In the genomic region with DNA sequence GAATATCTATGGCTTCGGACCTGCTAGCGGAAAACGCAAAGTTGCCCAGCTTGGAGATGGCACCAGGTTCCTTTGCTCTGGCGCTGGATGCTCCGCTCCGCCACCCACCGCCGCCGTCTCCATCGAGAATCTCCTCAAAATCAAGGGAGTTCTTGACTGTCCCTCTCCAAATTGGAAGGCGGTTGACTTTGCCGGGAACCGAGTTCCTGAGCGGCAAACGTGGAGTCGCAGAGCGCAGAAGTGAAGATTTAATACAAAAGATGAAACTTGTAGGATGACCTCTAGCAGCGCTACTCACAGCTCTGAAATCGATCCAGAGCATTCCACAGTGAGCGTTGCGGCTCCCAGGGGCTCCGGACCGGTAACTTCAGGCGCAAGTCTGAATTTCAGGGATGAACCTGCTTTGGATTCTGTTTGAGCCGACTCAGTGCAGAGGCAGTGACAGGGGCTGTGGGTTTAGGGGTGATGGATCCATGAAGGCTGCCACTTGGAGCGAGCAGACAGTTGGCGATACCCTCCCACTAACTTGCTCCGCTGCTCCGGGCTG, we compare ENCODE assay signal across 1 cellular context.
TF ChIP-seq lines count a peak whose summit lies in the region.

No MANE protein-coding gene starts in this region.

TF ChIP-seq in H1, 55 proteins besides CTCF, POLR2A, EP300 and RAD21:
- TF ChIP-seq BACH1 (IDR thresholded peaks at IDR 0.05; ENCODE audit: low read length) (no peak), HDAC2 (IDR thresholded peaks at IDR 0.05; ENCODE audit: borderline replicate concordance in 1 of 2, low read depth in 2 of 2, low read length in 2 of 2) (0 out of 4 replicates have a peak, but pooled peaks of 1 of the 2 experiments have one; percentile 4), KDM4A (IDR thresholded peaks at IDR 0.05; ENCODE audit: low read depth, low read length, severe bottlenecking) (peak; percentile 81), SRF (IDR thresholded peaks at IDR 0.05; ENCODE audit: low read depth, low read length) (no peak), RNF2 (IDR thresholded peaks at IDR 0.05; ENCODE audit: borderline replicate concordance, low read depth, low read length, missing control alignments, poor library complexity, severe bottlenecking) (peak; percentile 53)
- TF ChIP-seq, protein P1, sequence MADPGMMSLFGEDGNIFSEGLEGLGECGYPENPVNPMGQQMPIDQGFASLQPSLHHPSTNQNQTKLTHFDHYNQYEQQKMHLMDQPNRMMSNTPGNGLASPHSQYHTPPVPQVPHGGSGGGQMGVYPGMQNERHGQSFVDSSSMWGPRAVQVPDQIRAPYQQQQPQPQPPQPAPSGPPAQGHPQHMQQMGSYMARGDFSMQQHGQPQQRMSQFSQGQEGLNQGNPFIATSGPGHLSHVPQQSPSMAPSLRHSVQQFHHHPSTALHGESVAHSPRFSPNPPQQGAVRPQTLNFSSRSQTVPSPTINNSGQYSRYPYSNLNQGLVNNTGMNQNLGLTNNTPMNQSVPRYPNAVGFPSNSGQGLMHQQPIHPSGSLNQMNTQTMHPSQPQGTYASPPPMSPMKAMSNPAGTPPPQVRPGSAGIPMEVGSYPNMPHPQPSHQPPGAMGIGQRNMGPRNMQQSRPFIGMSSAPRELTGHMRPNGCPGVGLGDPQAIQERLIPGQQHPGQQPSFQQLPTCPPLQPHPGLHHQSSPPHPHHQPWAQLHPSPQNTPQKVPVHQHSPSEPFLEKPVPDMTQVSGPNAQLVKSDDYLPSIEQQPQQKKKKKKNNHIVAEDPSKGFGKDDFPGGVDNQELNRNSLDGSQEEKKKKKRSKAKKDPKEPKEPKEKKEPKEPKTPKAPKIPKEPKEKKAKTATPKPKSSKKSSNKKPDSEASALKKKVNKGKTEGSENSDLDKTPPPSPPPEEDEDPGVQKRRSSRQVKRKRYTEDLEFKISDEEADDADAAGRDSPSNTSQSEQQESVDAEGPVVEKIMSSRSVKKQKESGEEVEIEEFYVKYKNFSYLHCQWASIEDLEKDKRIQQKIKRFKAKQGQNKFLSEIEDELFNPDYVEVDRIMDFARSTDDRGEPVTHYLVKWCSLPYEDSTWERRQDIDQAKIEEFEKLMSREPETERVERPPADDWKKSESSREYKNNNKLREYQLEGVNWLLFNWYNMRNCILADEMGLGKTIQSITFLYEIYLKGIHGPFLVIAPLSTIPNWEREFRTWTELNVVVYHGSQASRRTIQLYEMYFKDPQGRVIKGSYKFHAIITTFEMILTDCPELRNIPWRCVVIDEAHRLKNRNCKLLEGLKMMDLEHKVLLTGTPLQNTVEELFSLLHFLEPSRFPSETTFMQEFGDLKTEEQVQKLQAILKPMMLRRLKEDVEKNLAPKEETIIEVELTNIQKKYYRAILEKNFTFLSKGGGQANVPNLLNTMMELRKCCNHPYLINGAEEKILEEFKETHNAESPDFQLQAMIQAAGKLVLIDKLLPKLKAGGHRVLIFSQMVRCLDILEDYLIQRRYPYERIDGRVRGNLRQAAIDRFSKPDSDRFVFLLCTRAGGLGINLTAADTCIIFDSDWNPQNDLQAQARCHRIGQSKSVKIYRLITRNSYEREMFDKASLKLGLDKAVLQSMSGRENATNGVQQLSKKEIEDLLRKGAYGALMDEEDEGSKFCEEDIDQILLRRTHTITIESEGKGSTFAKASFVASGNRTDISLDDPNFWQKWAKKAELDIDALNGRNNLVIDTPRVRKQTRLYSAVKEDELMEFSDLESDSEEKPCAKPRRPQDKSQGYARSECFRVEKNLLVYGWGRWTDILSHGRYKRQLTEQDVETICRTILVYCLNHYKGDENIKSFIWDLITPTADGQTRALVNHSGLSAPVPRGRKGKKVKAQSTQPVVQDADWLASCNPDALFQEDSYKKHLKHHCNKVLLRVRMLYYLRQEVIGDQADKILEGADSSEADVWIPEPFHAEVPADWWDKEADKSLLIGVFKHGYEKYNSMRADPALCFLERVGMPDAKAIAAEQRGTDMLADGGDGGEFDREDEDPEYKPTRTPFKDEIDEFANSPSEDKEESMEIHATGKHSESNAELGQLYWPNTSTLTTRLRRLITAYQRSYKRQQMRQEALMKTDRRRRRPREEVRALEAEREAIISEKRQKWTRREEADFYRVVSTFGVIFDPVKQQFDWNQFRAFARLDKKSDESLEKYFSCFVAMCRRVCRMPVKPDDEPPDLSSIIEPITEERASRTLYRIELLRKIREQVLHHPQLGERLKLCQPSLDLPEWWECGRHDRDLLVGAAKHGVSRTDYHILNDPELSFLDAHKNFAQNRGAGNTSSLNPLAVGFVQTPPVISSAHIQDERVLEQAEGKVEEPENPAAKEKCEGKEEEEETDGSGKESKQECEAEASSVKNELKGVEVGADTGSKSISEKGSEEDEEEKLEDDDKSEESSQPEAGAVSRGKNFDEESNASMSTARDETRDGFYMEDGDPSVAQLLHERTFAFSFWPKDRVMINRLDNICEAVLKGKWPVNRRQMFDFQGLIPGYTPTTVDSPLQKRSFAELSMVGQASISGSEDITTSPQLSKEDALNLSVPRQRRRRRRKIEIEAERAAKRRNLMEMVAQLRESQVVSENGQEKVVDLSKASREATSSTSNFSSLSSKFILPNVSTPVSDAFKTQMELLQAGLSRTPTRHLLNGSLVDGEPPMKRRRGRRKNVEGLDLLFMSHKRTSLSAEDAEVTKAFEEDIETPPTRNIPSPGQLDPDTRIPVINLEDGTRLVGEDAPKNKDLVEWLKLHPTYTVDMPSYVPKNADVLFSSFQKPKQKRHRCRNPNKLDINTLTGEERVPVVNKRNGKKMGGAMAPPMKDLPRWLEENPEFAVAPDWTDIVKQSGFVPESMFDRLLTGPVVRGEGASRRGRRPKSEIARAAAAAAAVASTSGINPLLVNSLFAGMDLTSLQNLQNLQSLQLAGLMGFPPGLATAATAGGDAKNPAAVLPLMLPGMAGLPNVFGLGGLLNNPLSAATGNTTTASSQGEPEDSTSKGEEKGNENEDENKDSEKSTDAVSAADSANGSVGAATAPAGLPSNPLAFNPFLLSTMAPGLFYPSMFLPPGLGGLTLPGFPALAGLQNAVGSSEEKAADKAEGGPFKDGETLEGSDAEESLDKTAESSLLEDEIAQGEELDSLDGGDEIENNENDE (IDR thresholded peaks at IDR 0.05; ENCODE audit: insufficient replicate concordance, low read length), result no peak
- TF ChIP-seq, protein P2, sequence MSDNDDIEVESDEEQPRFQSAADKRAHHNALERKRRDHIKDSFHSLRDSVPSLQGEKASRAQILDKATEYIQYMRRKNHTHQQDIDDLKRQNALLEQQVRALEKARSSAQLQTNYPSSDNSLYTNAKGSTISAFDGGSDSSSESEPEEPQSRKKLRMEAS (IDR thresholded peaks at IDR 0.05), result no peak
- TF ChIP-seq, protein P3, sequence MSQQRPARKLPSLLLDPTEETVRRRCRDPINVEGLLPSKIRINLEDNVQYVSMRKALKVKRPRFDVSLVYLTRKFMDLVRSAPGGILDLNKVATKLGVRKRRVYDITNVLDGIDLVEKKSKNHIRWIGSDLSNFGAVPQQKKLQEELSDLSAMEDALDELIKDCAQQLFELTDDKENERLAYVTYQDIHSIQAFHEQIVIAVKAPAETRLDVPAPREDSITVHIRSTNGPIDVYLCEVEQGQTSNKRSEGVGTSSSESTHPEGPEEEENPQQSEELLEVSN (IDR thresholded peaks at IDR 0.05), result no peak; the same call in 1 of the 2 replicates
- TF ChIP-seq, protein P4, sequence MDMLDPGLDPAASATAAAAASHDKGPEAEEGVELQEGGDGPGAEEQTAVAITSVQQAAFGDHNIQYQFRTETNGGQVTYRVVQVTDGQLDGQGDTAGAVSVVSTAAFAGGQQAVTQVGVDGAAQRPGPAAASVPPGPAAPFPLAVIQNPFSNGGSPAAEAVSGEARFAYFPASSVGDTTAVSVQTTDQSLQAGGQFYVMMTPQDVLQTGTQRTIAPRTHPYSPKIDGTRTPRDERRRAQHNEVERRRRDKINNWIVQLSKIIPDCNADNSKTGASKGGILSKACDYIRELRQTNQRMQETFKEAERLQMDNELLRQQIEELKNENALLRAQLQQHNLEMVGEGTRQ (IDR thresholded peaks at IDR 0.05; ENCODE audit: low read length), result no peak
